In genomic region chr1:160122978-160123495, GRCh38 we compare ENCODE assay signal across 17 cellular contexts. TPM values are rescaled to one million over a fixed set of nuclear protein-coding genes. Genes with fewer than 3 reads are reported as not detected.
A peak's percentile ranks its signal among the peaks of the same experiment; 100 is the strongest.
DNase-seq lines count a peak whose midpoint lies in the region; ATAC-seq and TF ChIP-seq lines count a peak whose summit lies in the region.
"Had no signal": no experiment of that assay in that cellular context is flagged by ENCODE, and none has a peak within 500 bp of the region (broad histone marks: within the 10 kb centered on the region; RNA-seq: fewer than 3 reads in every experiment).

No MANE protein-coding gene starts in this region.

- H3K9me3 ChIP-seq in mammary epithelial cell (replicated peaks; ENCODE audit: insufficient read depth, low read length), result no peaks in the 10 kb centered on the region
- no peaks in the 10 kb centered on the region for H3K9me3 ChIP-seq in gastroesophageal sphincter
- no peaks in the 10 kb centered on the region for H3K9me3 ChIP-seq in psoas muscle
- no peaks in the 10 kb centered on the region for H3K9me3 ChIP-seq in testis
- no peaks in the 10 kb centered on the region for H3K9me3 ChIP-seq in GM23248 (ENCODE audit: low read depth)
- H3K9me3 ChIP-seq: BLaER1 had no signal

- peaks cover 11% of the 10 kb centered on the region for H3F3A ChIP-seq in GM23248 (ENCODE audit: insufficient read depth)

- ATAC-seq in gastroesophageal sphincter (no peak), psoas muscle (no peak)
- ATAC-seq: HCT116 had no signal

- H3K36me3 ChIP-seq in mammary epithelial cell (ENCODE audit: insufficient read depth, low read length) (no peaks in the 10 kb centered on the region), gastroesophageal sphincter (peaks cover 0 to 69% of the 10 kb centered on the region in 2 donors), psoas muscle (ENCODE audit: insufficient read depth in 1 of 2, low read depth in 1 of 2) (peaks cover 0 to 80% of the 10 kb centered on the region in 2 donors), testis (ENCODE audit: low read depth, missing control alignments) (no peaks in the 10 kb centered on the region), GM23248 (ENCODE audit: low read depth) (no peaks in the 10 kb centered on the region)
- H3K36me3 ChIP-seq: BLaER1 had no signal

- H3K4me2 ChIP-seq in mammary epithelial cell (ENCODE audit: insufficient read depth, low read depth, low read length) (no peak overlapping the region), GM23248 (ENCODE audit: unreplicated experiment) (no peak overlapping the region)
- H3K4me2 ChIP-seq: BLaER1 had no signal

- BruUV-seq in MCF 10A (replicated peaks; lab: Mats Ljungman, UMichigan), result no TSS peak
- no TSS peak for BruUV-seq in mammary epithelial cell (replicated peaks; lab: Mats Ljungman, UMichigan)

- no peak for DNase-seq in MCF 10A (ENCODE audit: unreplicated experiment)
- DNase-seq in mammary epithelial cell, result no peak
- DNase-seq in psoas muscle, result no peak
- no peak for DNase-seq in testis
- DNase-seq in GM23248, result no peak
- no peak for DNase-seq in SKM-1 (lab: John Stamatoyannopoulos, UW; ENCODE audit: unreplicated experiment)
- DNase-seq in putamen (ENCODE audit: low spot score), result no peak
- DNase-seq: AML-193; CD8-positive, alpha-beta memory T cell; DMS53; GF-D8 had no signal

- H3K36me3 Mint-ChIP-seq in MCF 10A (ENCODE audit: insufficient read depth, unreplicated experiment), result peaks cover 6% of the 10 kb centered on the region
- H3K36me3 Mint-ChIP-seq: CD8-positive, alpha-beta memory T cell had no signal

- no peaks in the 10 kb centered on the region for H3K79me2 ChIP-seq in mammary epithelial cell (ENCODE audit: insufficient read depth, low read length)
- no peaks in the 10 kb centered on the region for H3K79me2 ChIP-seq in GM23248 (ENCODE audit: insufficient read depth)

- H3K27ac ChIP-seq in mammary epithelial cell (ENCODE audit: insufficient read depth, low read depth, low read length) (no peak overlapping the region), gastroesophageal sphincter (peak overlapping the region in 3 of 4 donors; percentile 66 to 83 (median 80)), psoas muscle (peak overlapping the region; percentile 98), testis (no peak overlapping the region), GM23248 (no peak overlapping the region)
- H3K27ac ChIP-seq: 22Rv1, BLaER1, HL-60 had no signal

- no peaks in the 10 kb centered on the region for H4K20me1 ChIP-seq in mammary epithelial cell (ENCODE audit: insufficient read depth, low read length)
- no peaks in the 10 kb centered on the region for H4K20me1 ChIP-seq in GM23248 (ENCODE audit: insufficient read depth)
- H4K20me1 ChIP-seq: BLaER1 had no signal

- H3K27ac Mint-ChIP-seq in MCF 10A (ENCODE audit: low read depth, unreplicated experiment), result peak overlapping the region; percentile 93
- H3K27ac Mint-ChIP-seq: CD8-positive, alpha-beta memory T cell had no signal

- no peaks in the 10 kb centered on the region for H3K9me3 Mint-ChIP-seq in MCF 10A (ENCODE audit: unreplicated experiment)
- H3K9me3 Mint-ChIP-seq: CD8-positive, alpha-beta memory T cell had no signal

- peaks cover 30% of the 10 kb centered on the region for H3K4me1 Mint-ChIP-seq in MCF 10A (ENCODE audit: insufficient read depth, unreplicated experiment)
- H3K4me1 Mint-ChIP-seq: CD8-positive, alpha-beta memory T cell had no signal

- no peak for TF ChIP-seq CTCF in MCF 10A (IDR thresholded peaks at IDR 0.05; ENCODE audit: unreplicated experiment)
- no peak for TF ChIP-seq CTCF in mammary epithelial cell (conservative IDR thresholded peaks at IDR 0.05 in 1 of 2, IDR thresholded peaks at IDR 0.05 in 1 of 2; ENCODE audit: extremely low read depth in 1 of 2, insufficient read depth in 1 of 2, low read depth in 1 of 2, low read length in 2 of 2)
- no peak for TF ChIP-seq CTCF in gastroesophageal sphincter (IDR thresholded peaks at IDR 0.05)
- no peak for TF ChIP-seq CTCF in psoas muscle (IDR thresholded peaks at IDR 0.05)
- TF ChIP-seq CTCF in testis (IDR thresholded peaks at IDR 0.05), result no peak

- POLR2A ChIA-PET in MCF 10A (lab: Yijun Ruan, JAX), result interaction anchor here (1.4 to 2.7 kb wide), 2 partner anchors 17 to 25 kb away, joined by 6 to 16 read pairs; partner anchors contain the start of gene IGSF8

- TF ChIP-seq EP300 in gastroesophageal sphincter (IDR thresholded peaks at IDR 0.05), result no peak

- no peak for TF ChIP-seq POLR2A in gastroesophageal sphincter (IDR thresholded peaks at IDR 0.05)
- TF ChIP-seq POLR2A in testis (IDR thresholded peaks at IDR 0.05), result no peak

- in situ Hi-C loops in mammary epithelial cell (cut with MboI; ENCODE audit: low sequenced_read_pairs in 2 of 2) (no loop called here), GM23248 (cut with MboI) (no loop called here)

- WGBS in mammary epithelial cell (ENCODE audit: low coverage, missing lambda C conversion rate), result 41% methylated on average over 16 of the region's 16 CpGs
- 100% methylated on average over 1 of the region's 16 CpGs; no CpG with 5 or more reads in 1 of the 2 donors for WGBS in gastroesophageal sphincter (ENCODE audit: low coverage in 1 of 2), 2 donors
- 53 to 75% (median 60%) methylated on average over 16 of the region's 16 CpGs for WGBS in psoas muscle, 3 donors
- 87 to 100% methylated on average over 6 to 16 of the region's 16 CpGs for WGBS in testis, 2 donors
- 91 to 92% methylated on average over 16 of the region's 16 CpGs for WGBS in GM23248 (ENCODE audit: low coverage in 1 of 2, low lambda C conversion rate in 2 of 2, missing lambda C conversion rate in 2 of 2), 2 experiments

- no peak overlapping the region for H3K4me3 ChIP-seq in mammary epithelial cell (replicated peaks in 1 of 3; ENCODE audit: insufficient read depth in 1 of 3, low read depth in 2 of 3, low read length in 3 of 3)
- H3K4me3 ChIP-seq in gastroesophageal sphincter, result no peak overlapping the region
- peak overlapping the region; percentile 12 for H3K4me3 ChIP-seq in psoas muscle
- H3K4me3 ChIP-seq in testis, result no peak overlapping the region
- no peak overlapping the region for H3K4me3 ChIP-seq in GM23248
- H3K4me3 ChIP-seq: BLaER1 had no signal

- H3K9ac ChIP-seq in mammary epithelial cell (ENCODE audit: insufficient read depth, low read length), result no peak overlapping the region
- no peak overlapping the region for H3K9ac ChIP-seq in GM23248
- H3K9ac ChIP-seq: BLaER1 had no signal

- H3K9me2 ChIP-seq in GM23248 (ENCODE audit: insufficient read depth), result no peaks in the 10 kb centered on the region

- intact Hi-C loops in MCF 10A (cut with micrococcal nuclease) (no loop called here), mammary epithelial cell (cut with micrococcal nuclease) (no loop called here), psoas muscle (cut with DNase I) (no loop called here), testis (cut with DNase I; ENCODE audit: low total_unique reads) (no loop called here)

- H3K27me3 ChIP-seq in mammary epithelial cell (ENCODE audit: insufficient read depth, low read length), result no peaks in the 10 kb centered on the region
- no peaks in the 10 kb centered on the region for H3K27me3 ChIP-seq in gastroesophageal sphincter
- no peaks in the 10 kb centered on the region for H3K27me3 ChIP-seq in psoas muscle (ENCODE audit: insufficient read depth in 3 of 3, low read length in 2 of 3)
- H3K27me3 ChIP-seq in testis, result no peaks in the 10 kb centered on the region
- H3K27me3 ChIP-seq in GM23248 (replicated peaks; ENCODE audit: insufficient read depth), result no peaks in the 10 kb centered on the region
- H3K27me3 ChIP-seq: BLaER1 had no signal

- dilution Hi-C loops in mammary epithelial cell (cut with HindIII; ENCODE audit: low sequenced_read_pairs), result no loop called here

- H2AFZ ChIP-seq in mammary epithelial cell (ENCODE audit: low read depth, low read length) (no peak overlapping the region), GM23248 (no peak overlapping the region)

- H3K4me3 Mint-ChIP-seq in MCF 10A (ENCODE audit: unreplicated experiment), result no peak overlapping the region
- H3K4me3 Mint-ChIP-seq: CD8-positive, alpha-beta memory T cell had no signal

- H3K27me3 Mint-ChIP-seq in MCF 10A (ENCODE audit: insufficient read depth, unreplicated experiment), result no peaks in the 10 kb centered on the region

- peaks cover 25% of the 10 kb centered on the region for H3K4me1 ChIP-seq in mammary epithelial cell (ENCODE audit: insufficient read depth, low read length)
- peaks cover 0 to 86% (median 6%) of the 10 kb centered on the region in 3 donors for H3K4me1 ChIP-seq in gastroesophageal sphincter
- peaks cover 89% of the 10 kb centered on the region for H3K4me1 ChIP-seq in psoas muscle
- peaks cover 16% of the 10 kb centered on the region for H3K4me1 ChIP-seq in testis
- peaks cover 38% of the 10 kb centered on the region for H3K4me1 ChIP-seq in GM23248 (ENCODE audit: insufficient read depth)

- CTCF ChIA-PET in MCF 10A (lab: Yijun Ruan, JAX) (interaction anchor here (0.6 to 5.6 kb wide), 14 partner anchors 12 to 1094 kb away, joined by 3 to 56 read pairs (median 4); no protein-coding TSS in a partner anchor), mammary epithelial cell (lab: Charles Lee; ENCODE audit: low non-redundant PET) (no interaction called here)

RNA-seq across cellular contexts. Expression of gene ATP1A2, which starts 7.5 kb away (rescaled TPM):
- 0.07 TPM in 1 of 2 replicates, not detected in the other for total RNA-seq in MCF 10A (2022)
- total RNA-seq in mammary epithelial cell, result under 1 TPM in 1 of 2 donors, not detected in 1; under 0.01 TPM
- not detected for polyA plus RNA-seq in mammary epithelial cell
- not detected for polyA minus RNA-seq in mammary epithelial cell
- total RNA-seq in gastroesophageal sphincter, result 100 to 1,000 TPM; 100 to 348 (median 142) TPM
- total RNA-seq in psoas muscle, result 1,000 to 10,000 TPM in 1 of 4 donors, 100 to 1,000 TPM in 3; 523 to 1,040 (median 587) TPM
- 100 to 1,000 TPM in 2 of 3 donors, 10 to 100 TPM in 1; 52.5 to 194 (median 162) TPM for polyA plus RNA-seq in psoas muscle
- 10 to 100 TPM; 14.2 to 27.9 TPM for total RNA-seq in testis
- polyA plus RNA-seq in testis (ENCODE audit: insufficient read depth, low read depth, low replicate concordance), result 13.2 TPM
- 0.11 and 0.13 TPM in 2 replicates for total RNA-seq in GM23248 (2014; rRNA removed; shearing (Covaris generic))
- polyA plus RNA-seq in GM23248 (2016; fragmentation: Nextera tagmentation; extraction: Ambion mirVana), result 0.14 and 0.30 TPM in 2 replicates
- total RNA-seq: CD8-positive, alpha-beta memory T cell; H4 had no signal
- polyA plus RNA-seq: CD8-positive, alpha-beta memory T cell had no signal

RNA-seq across cellular contexts. Expression of gene IGSF8, which starts 24.6 kb away (rescaled TPM):
- 13.8 and 19.7 TPM in 2 replicates for total RNA-seq in MCF 10A (2022)
- total RNA-seq in mammary epithelial cell, result 10 to 100 TPM; 28.7 to 34.2 TPM
- 22.8 TPM for polyA plus RNA-seq in mammary epithelial cell
- 23.9 TPM for polyA minus RNA-seq in mammary epithelial cell
- 10 to 100 TPM; 17.1 to 23.0 (median 19.4) TPM for total RNA-seq in gastroesophageal sphincter
- 1 to 10 TPM; 4.3 to 8.6 (median 6.4) TPM for total RNA-seq in psoas muscle
- 1 to 10 TPM; 4.9 to 6.5 (median 6.4) TPM for polyA plus RNA-seq in psoas muscle
- 100 to 1,000 TPM; 104 to 119 TPM for total RNA-seq in testis
- polyA plus RNA-seq in testis (ENCODE audit: insufficient read depth, low read depth, low replicate concordance), result 79.8 TPM
- 43.3 and 52.2 TPM in 2 replicates for total RNA-seq in GM23248 (2014; rRNA removed; shearing (Covaris generic))
- 32.9 and 34.6 TPM in 2 replicates for polyA plus RNA-seq in GM23248 (2016; fragmentation: Nextera tagmentation; extraction: Ambion mirVana)

RNA-seq across cellular contexts. Expression of gene ATP1A4, which starts 28.4 kb away (rescaled TPM):
- not detected in 2 replicates for total RNA-seq in MCF 10A (2022)
- under 1 TPM in 1 of 2 donors, not detected in 1; under 0.01 TPM for total RNA-seq in mammary epithelial cell
- polyA plus RNA-seq in mammary epithelial cell, result not detected
- polyA minus RNA-seq in mammary epithelial cell, result not detected
- total RNA-seq in gastroesophageal sphincter, result under 1 TPM in 1 of 4 donors, not detected in 3; 0.47 TPM
- 1 to 10 TPM in 1 of 4 donors, under 1 TPM in 3; 0.07 to 2.0 (median 0.38) TPM for total RNA-seq in psoas muscle
- 1 to 10 TPM in 1 of 3 donors, under 1 TPM in 2; 0.03 to 1.3 (median 0.13) TPM for polyA plus RNA-seq in psoas muscle
- 10 to 100 TPM; 13.3 to 23.0 TPM for total RNA-seq in testis
- polyA plus RNA-seq in testis (ENCODE audit: insufficient read depth, low read depth, low replicate concordance), result 38.6 TPM
- total RNA-seq in GM23248 (2014; rRNA removed; shearing (Covaris generic)), result not detected in 2 replicates
- polyA plus RNA-seq in GM23248 (2016; fragmentation: Nextera tagmentation; extraction: Ambion mirVana), result not detected in 2 replicates
- total RNA-seq: CD8-positive, alpha-beta memory T cell; H4 had no signal
- polyA plus RNA-seq: CD8-positive, alpha-beta memory T cell had no signal

RNA-seq across cellular contexts. Expression of gene KCNJ9, which starts 41.7 kb away (rescaled TPM):
- total RNA-seq in MCF 10A (2022), result 0.07 TPM in 1 of 2 replicates, not detected in the other
- not detected for total RNA-seq in mammary epithelial cell
- polyA plus RNA-seq in mammary epithelial cell, result not detected
- polyA minus RNA-seq in mammary epithelial cell, result not detected
- total RNA-seq in gastroesophageal sphincter, result not detected
- total RNA-seq in psoas muscle, result not detected
- under 1 TPM in 2 of 3 donors, not detected in 1; 0.01 to 0.04 TPM for polyA plus RNA-seq in psoas muscle
- under 1 TPM; 0.55 to 0.68 TPM for total RNA-seq in testis
- 0.37 TPM for polyA plus RNA-seq in testis (ENCODE audit: insufficient read depth, low read depth, low replicate concordance)
- total RNA-seq in GM23248 (2014; rRNA removed; shearing (Covaris generic)), result 0.13 TPM in 1 of 2 replicates, not detected in the other
- polyA plus RNA-seq in GM23248 (2016; fragmentation: Nextera tagmentation; extraction: Ambion mirVana), result not detected in 2 replicates
- total RNA-seq: H4 had no signal
- polyA plus RNA-seq: CD8-positive, alpha-beta memory T cell had no signal

RNA-seq across cellular contexts. Expression of gene KCNJ10, which starts 53.1 kb away (rescaled TPM):
- total RNA-seq in MCF 10A (2022) (not detected in 2 replicates), mammary epithelial cell (not detected), gastroesophageal sphincter (not detected), psoas muscle (under 1 TPM in 2 of 4 donors, not detected in 2; 0.08 to 0.09 TPM), testis (1 to 10 TPM in 1 of 2 donors, under 1 TPM in 1; 0.79 to 1.5 TPM)
- polyA plus RNA-seq in mammary epithelial cell (not detected), psoas muscle (under 1 TPM in 2 of 3 donors, not detected in 1; 0.01 to 0.03 TPM), testis (ENCODE audit: insufficient read depth, low read depth, low replicate concordance) (1.9 TPM), GM23248 (2016; fragmentation: Nextera tagmentation; extraction: Ambion mirVana) (not detected in 2 replicates)
- not detected for polyA minus RNA-seq in mammary epithelial cell
- total RNA-seq in GM23248 (2014; rRNA removed; shearing (Covaris generic)), result not detected in 2 replicates
- total RNA-seq: H4 had no signal
- polyA plus RNA-seq: CD8-positive, alpha-beta memory T cell had no signal

Comparison
In these comparisons a context has a peak if more than half of its experiments do, and no peak if none do; other contexts are left out.
1. H3K27ac ChIP-seq: peak in gastroesophageal sphincter (3 of 4) and psoas muscle (single experiment); none in mammary epithelial cell (single experiment), testis (0 of 2) and GM23248 (single experiment).
2. RNA of gene ATP1A2, which starts 7.5 kb away (total RNA-seq): 523 to 1,040 TPM in psoas muscle, 100 to 348 TPM in gastroesophageal sphincter and 14.2 to 27.9 TPM in testis; 0.11 to 0.13 TPM in GM23248, under 0.01 TPM in mammary epithelial cell and 0.07 TPM in MCF 10A; every median in the first group is over 10 times any median in the second.
3. RNA of gene ATP1A4, which starts 28.4 kb away (total RNA-seq): 13.3 to 23.0 TPM in testis; 0.07 to 2.0 TPM in psoas muscle, 0.47 TPM in gastroesophageal sphincter, not detected in MCF 10A, under 0.01 TPM in mammary epithelial cell and not detected in GM23248; every median in the first group is over 4 times any median in the second.